In the genomic region with DNA sequence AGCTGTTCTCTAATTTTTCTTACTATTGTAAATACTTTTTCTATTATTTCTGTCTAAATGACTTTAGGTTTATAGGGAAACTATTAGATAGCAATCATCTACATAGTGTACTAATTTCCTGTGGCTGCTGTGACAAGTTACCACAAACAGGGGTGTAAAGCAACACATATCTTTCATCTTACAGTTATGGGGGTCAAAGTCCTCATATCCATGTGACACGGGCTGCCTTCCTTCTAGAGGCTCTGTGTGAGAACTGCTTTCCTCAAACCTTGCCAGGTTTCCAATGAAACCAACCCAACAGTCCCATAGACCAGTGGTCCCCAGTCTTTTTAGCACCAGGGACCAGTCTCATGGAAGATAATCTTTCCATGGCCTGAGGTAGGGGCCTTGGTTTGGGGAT, we compare ENCODE assay signal across 23 cellular contexts.
"Had no signal": no experiment of that assay in that cellular context is flagged by ENCODE, and none has a peak within 500 bp of the region (broad histone marks: within the 10 kb centered on the region; RNA-seq: fewer than 3 reads in every experiment).

No MANE protein-coding gene starts in this region.

- H3K9me3 Mint-ChIP-seq: effector memory CD8-positive, alpha-beta T cell had no signal

- H3K4me3 ChIP-seq: esophagus squamous epithelium, lung, ovary, psoas muscle, right lobe of liver, smooth muscle cell, testis, tibial artery, upper lobe of left lung had no signal

- H3K27ac Mint-ChIP-seq: effector memory CD8-positive, alpha-beta T cell; memory B cell; naive thymus-derived CD8-positive, alpha-beta T cell had no signal

- ATAC-seq: effector memory CD8-positive, alpha-beta T cell; left lobe of liver; naive thymus-derived CD8-positive, alpha-beta T cell; psoas muscle; right lobe of liver had no signal

- H3K9me3 ChIP-seq: ovary, psoas muscle, right lobe of liver, testis, tibial artery had no signal

- H3K4me1 Mint-ChIP-seq: naive thymus-derived CD8-positive, alpha-beta T cell had no signal

- DNase-seq: cortex of kidney; effector memory CD8-positive, alpha-beta T cell; erythroblast; esophagus squamous epithelium; naive thymus-derived CD8-positive, alpha-beta T cell; occipital lobe; ovary; posterior cingulate gyrus; psoas muscle; right lobe of liver; stimulated activated CD4-positive, alpha-beta T cell treated with anti-CD3 and anti-CD28 coated beads, Interleukin-12 subunit alpha, Interleukin-12 subunit beta, amount 100 ng/mL, for 4 hours; stimulated activated CD4-positive, alpha-beta T cell treated with anti-CD3 and anti-CD28 coated beads, Interleukin-1b, Interleukin-23, amount 100 ng/mL, for 48 hours; stimulated activated CD4-positive, alpha-beta T cell treated with anti-CD3 and anti-CD28 coated beads, Interleukin-4, amount 100 ng/mL, for 1 hour; stimulated activated CD8-positive, alpha-beta memory T cell treated with anti-CD3 and anti-CD28 coated beads, Interleukin-4, amount 100 ng/mL, for 48 hours; stimulated activated naive CD4-positive, alpha-beta T cell treated with Interleukin-2 at 50 U/mL for 16 hours; substantia nigra; testis; tibial artery; upper lobe of left lung had no signal

- H3K27me3 ChIP-seq: esophagus squamous epithelium, ovary, right lobe of liver, testis, upper lobe of left lung had no signal

- H3K27ac ChIP-seq: esophagus squamous epithelium, ovary, psoas muscle, right lobe of liver, testis, tibial artery, upper lobe of left lung had no signal

- H3K4me1 ChIP-seq: psoas muscle, right lobe of liver, testis, tibial artery, upper lobe of left lung had no signal

- H3K4me3 Mint-ChIP-seq: effector memory CD8-positive, alpha-beta T cell; memory B cell; naive thymus-derived CD8-positive, alpha-beta T cell had no signal
